Comparison of ENCODE assay signal across 18 cellular contexts in genomic region chr10:104247513-104248146, GRCh38. TPM values are rescaled to one million over a fixed set of nuclear protein-coding genes. Genes with fewer than 3 reads are reported as not detected.
DNase-seq lines count a peak whose midpoint lies in the region; ATAC-seq and TF ChIP-seq lines count a peak whose summit lies in the region.
"Had no signal": no experiment of that assay in that cellular context is flagged by ENCODE, and none has a peak within 500 bp of the region (broad histone marks: within the 10 kb centered on the region; RNA-seq: fewer than 3 reads in every experiment).

No MANE protein-coding gene starts in this region.

- DNase-seq in MCF 10A (ENCODE audit: unreplicated experiment) (no peak), breast epithelium (ENCODE audit: low spot score in 2 of 2) (no peak), left lung (no peak), immature natural killer cell (no peak), A673 (ENCODE audit: low spot score) (no peak)
- DNase-seq in activated CD4-positive, alpha-beta memory T cell treated with anti-CD3 and anti-CD28 coated beads, Interleukin-2, amount 10 ng/mL, durations not matched to agents 7 days and 5 days: no peak
- DNase-seq: activated effector memory CD4-positive, alpha-beta T cell treated with Interleukin-2 at 50 U/mL for 16 hours; cerebellar nuclear complex; effector CD4-positive, alpha-beta T cell; glutamatergic neuron; NCI-H1092 treated with DMSO at 0.1 percent for 48 hours; NCI-H2081 treated with DMSO at 0.1 percent for 48 hours; NCI-H510A; retina had no signal

- H3K27me3 Mint-ChIP-seq in MCF 10A (ENCODE audit: insufficient read depth, unreplicated experiment) (no peaks in the 10 kb centered on the region), immature natural killer cell (ENCODE audit: low read depth in 3 of 3) (peaks cover 1 to 12% (median 10%) of the 10 kb centered on the region in 3 donors)
- H3K27me3 Mint-ChIP-seq in activated CD4-positive, alpha-beta memory T cell treated with anti-CD3 and anti-CD28 coated beads, Interleukin-2, amount 10 ng/mL, durations not matched to agents 7 days and 5 days: peaks cover 27% of the 10 kb centered on the region

- intact Hi-C loops in MCF 10A (cut with micrococcal nuclease) (no loop called here), breast epithelium (cut with DNase I; ENCODE audit: low total_unique reads) (no loop called here), left lung (cut with DNase I) (no loop called here), A673 (cut with micrococcal nuclease; ENCODE audit: unreplicated experiment) (no loop called here)

- H3K36me3 Mint-ChIP-seq in MCF 10A (ENCODE audit: insufficient read depth, unreplicated experiment) (no peaks in the 10 kb centered on the region), immature natural killer cell (no peaks in the 10 kb centered on the region)
- H3K36me3 Mint-ChIP-seq in activated CD4-positive, alpha-beta memory T cell treated with anti-CD3 and anti-CD28 coated beads, Interleukin-2, amount 10 ng/mL, durations not matched to agents 7 days and 5 days (ENCODE audit: low read depth): peaks cover 9% of the 10 kb centered on the region

- no peaks in the 10 kb centered on the region for H3K36me3 ChIP-seq in breast epithelium
- H3K36me3 ChIP-seq in left lung: no peaks in the 10 kb centered on the region
- H3K36me3 ChIP-seq in A673 (ENCODE audit: insufficient read depth, low read length, poor library complexity, severe bottlenecking): no peaks in the 10 kb centered on the region
- H3K36me3 ChIP-seq: ascending aorta had no signal

- no peaks in the 10 kb centered on the region for H3K9me3 ChIP-seq in breast epithelium
- no peaks in the 10 kb centered on the region for H3K9me3 ChIP-seq in left lung
- H3K9me3 ChIP-seq in A673 (ENCODE audit: low read depth, low read length, poor library complexity, severe bottlenecking): no peaks in the 10 kb centered on the region
- H3K9me3 ChIP-seq: ascending aorta had no signal

- CTCF ChIA-PET in MCF 10A (lab: Yijun Ruan, JAX): interaction anchor here (0.5 to 1.9 kb wide), 3 partner anchors 27 to 44 kb away, joined by 3 to 4 read pairs (median 3); no protein-coding TSS in a partner anchor
- CTCF ChIA-PET in activated CD4-positive, alpha-beta memory T cell treated with anti-CD3 and anti-CD28 coated beads, Interleukin-2, amount 10 ng/mL, durations not matched to agents 7 days and 5 days (lab: Charles Lee): interaction anchor here (1.8 to 2.0 kb wide), 2 partner anchors 27 to 44 kb away, joined by 6 to 13 read pairs; no protein-coding TSS in a partner anchor
- CTCF ChIA-PET in A673 (lab: Charles Lee): no interaction called here

- H3K9me3 Mint-ChIP-seq in MCF 10A (ENCODE audit: unreplicated experiment): no peaks in the 10 kb centered on the region
- peaks cover 7% of the 10 kb centered on the region for H3K9me3 Mint-ChIP-seq in activated CD4-positive, alpha-beta memory T cell treated with anti-CD3 and anti-CD28 coated beads, Interleukin-2, amount 10 ng/mL, durations not matched to agents 7 days and 5 days
- no peaks in the 10 kb centered on the region for H3K9me3 Mint-ChIP-seq in immature natural killer cell

- POLR2A ChIA-PET in MCF 10A (lab: Yijun Ruan, JAX) (interaction anchor here (0.6 to 1.1 kb wide), 5 partner anchors 8 to 15 kb away, joined by 3 to 5 read pairs (median 3); partner anchors contain the start of gene CFAP43), A673 (lab: Charles Lee; ENCODE audit: low non-redundant PET) (no interaction called here)
- POLR2A ChIA-PET in activated CD4-positive, alpha-beta memory T cell treated with anti-CD3 and anti-CD28 coated beads, Interleukin-2, amount 10 ng/mL, durations not matched to agents 7 days and 5 days (lab: Charles Lee): interaction anchor here (0.8 to 2.7 kb wide), 8 partner anchors 8 to 27 kb away, joined by 3 to 11 read pairs (median 5); partner anchors contain the start of genes CFAP43 and GSTO2

- no peaks in the 10 kb centered on the region for H3K27me3 ChIP-seq in breast epithelium
- no peaks in the 10 kb centered on the region for H3K27me3 ChIP-seq in left lung
- H3K27me3 ChIP-seq in A673 (replicated peaks; ENCODE audit: insufficient read depth, low read depth, low read length, poor library complexity): peaks cover 5% of the 10 kb centered on the region
- H3K27me3 ChIP-seq: ascending aorta had no signal

- H3K4me1 Mint-ChIP-seq in MCF 10A (ENCODE audit: insufficient read depth, unreplicated experiment): no peaks in the 10 kb centered on the region
- H3K4me1 Mint-ChIP-seq in activated CD4-positive, alpha-beta memory T cell treated with anti-CD3 and anti-CD28 coated beads, Interleukin-2, amount 10 ng/mL, durations not matched to agents 7 days and 5 days: peaks cover 26% of the 10 kb centered on the region
- no peaks in the 10 kb centered on the region for H3K4me1 Mint-ChIP-seq in immature natural killer cell

- H3K4me3 Mint-ChIP-seq in MCF 10A (ENCODE audit: unreplicated experiment) (no peak overlapping the region), immature natural killer cell (no peak overlapping the region)
- peak overlapping the region; percentile 25 for H3K4me3 Mint-ChIP-seq in activated CD4-positive, alpha-beta memory T cell treated with anti-CD3 and anti-CD28 coated beads, Interleukin-2, amount 10 ng/mL, durations not matched to agents 7 days and 5 days

- no peaks in the 10 kb centered on the region for H3K4me1 ChIP-seq in breast epithelium
- H3K4me1 ChIP-seq in left lung: peaks cover 0 to 13% of the 10 kb centered on the region in 2 donors
- no peaks in the 10 kb centered on the region for H3K4me1 ChIP-seq in A673 (ENCODE audit: insufficient read depth, low read length, poor library complexity, severe bottlenecking)
- H3K4me1 ChIP-seq: ascending aorta had no signal

- BruUV-seq in MCF 10A (replicated peaks; lab: Mats Ljungman, UMichigan) (TSS peak; percentile 92), A673 (replicated peaks; lab: Mats Ljungman, UMichigan) (no TSS peak)

- no peak for TF ChIP-seq POLR2A in breast epithelium (IDR thresholded peaks at IDR 0.05)

- TF ChIP-seq CTCF in MCF 10A (IDR thresholded peaks at IDR 0.05; ENCODE audit: unreplicated experiment) (no peak), breast epithelium (IDR thresholded peaks at IDR 0.05) (no peak), left lung (IDR thresholded peaks at IDR 0.05) (no peak), A673 (conservative IDR thresholded peaks at IDR 0.05; ENCODE audit: low read depth, low read length) (no peak)

- H3K27ac Mint-ChIP-seq in MCF 10A (ENCODE audit: low read depth, unreplicated experiment) (no peak overlapping the region), immature natural killer cell (no peak overlapping the region)
- peak overlapping the region; percentile 82 for H3K27ac Mint-ChIP-seq in activated CD4-positive, alpha-beta memory T cell treated with anti-CD3 and anti-CD28 coated beads, Interleukin-2, amount 10 ng/mL, durations not matched to agents 7 days and 5 days

- H3K27ac ChIP-seq in breast epithelium (no peak overlapping the region), left lung (peak overlapping the region; percentile 46 to 86), A673 (ENCODE audit: low read depth, low read length, poor library complexity, severe bottlenecking) (no peak overlapping the region)
- H3K27ac ChIP-seq: ascending aorta, KMS-11 had no signal

- H3K4me3 ChIP-seq in breast epithelium: no peak overlapping the region
- peak overlapping the region in 1 of 2 donors; percentile 13 for H3K4me3 ChIP-seq in left lung
- no peak overlapping the region for H3K4me3 ChIP-seq in A673 (ENCODE audit: low read depth, low read length, poor library complexity, severe bottlenecking)
- H3K4me3 ChIP-seq: ascending aorta had no signal

- ATAC-seq in left lung (peak; percentile 39), GM21360 (IDR thresholded peaks at IDR 0.05; ENCODE audit: unreplicated experiment) (no peak)
- ATAC-seq: left lobe of liver had no signal

RNA-seq across cellular contexts. Expression of gene GSTO1, which starts 7.1 kb away (rescaled TPM):
- 54.6 and 61.8 TPM in 2 replicates for total RNA-seq in MCF 10A (2022)
- total RNA-seq in breast epithelium: 100 to 1,000 TPM in 1 of 3 donors, 10 to 100 TPM in 2; 81.6 to 123 (median 82.4) TPM
- total RNA-seq in activated CD4-positive, alpha-beta memory T cell treated with anti-CD3 and anti-CD28 coated beads, Interleukin-2, amount 10 ng/mL, durations not matched to agents 7 days and 5 days: 100 to 1,000 TPM; 139 to 142 TPM
- 100 to 1,000 TPM; 106 to 157 TPM for total RNA-seq in left lung
- polyA plus RNA-seq in immature natural killer cell: 100 to 1,000 TPM; 162 to 223 (median 166) TPM
- 123 and 126 TPM in 2 replicates for total RNA-seq in A673 (2021)

RNA-seq across cellular contexts. Expression of gene CFAP43, which starts 15.5 kb away (rescaled TPM):
- total RNA-seq in MCF 10A (2022): 0.25 and 0.42 TPM in 2 replicates
- total RNA-seq in breast epithelium: 1 to 10 TPM in 2 of 3 donors, under 1 TPM in 1; 0.32 to 8.5 (median 3.9) TPM
- total RNA-seq in activated CD4-positive, alpha-beta memory T cell treated with anti-CD3 and anti-CD28 coated beads, Interleukin-2, amount 10 ng/mL, durations not matched to agents 7 days and 5 days: under 1 TPM; 0.18 to 0.25 TPM
- 1 to 10 TPM in 1 of 2 donors, under 1 TPM in 1; 0.70 to 7.4 TPM for total RNA-seq in left lung
- under 1 TPM in 1 of 3 donors, not detected in 2; 0.19 TPM for polyA plus RNA-seq in immature natural killer cell
- total RNA-seq in A673 (2021): 0.13 and 0.35 TPM in 2 replicates

RNA-seq across cellular contexts. Expression of gene GSTO2, which starts 21.4 kb away (rescaled TPM):
- total RNA-seq in MCF 10A (2022): 33.8 and 40.9 TPM in 2 replicates
- total RNA-seq in breast epithelium: 10 to 100 TPM in 2 of 3 donors, under 1 TPM in 1; 0.48 to 22.5 (median 14.1) TPM
- total RNA-seq in activated CD4-positive, alpha-beta memory T cell treated with anti-CD3 and anti-CD28 coated beads, Interleukin-2, amount 10 ng/mL, durations not matched to agents 7 days and 5 days: 1 to 10 TPM in 1 of 2 experiments, under 1 TPM in 1; 0.88 to 1.8 TPM
- 10 to 100 TPM in 1 of 2 donors, 1 to 10 TPM in 1; 9.5 to 13.4 TPM for total RNA-seq in left lung
- polyA plus RNA-seq in immature natural killer cell: 1 to 10 TPM in 1 of 3 donors, under 1 TPM in 2; 0.16 to 1.6 (median 0.85) TPM
- 0.26 and 1.4 TPM in 2 replicates for total RNA-seq in A673 (2021)
- total RNA-seq: ascending aorta had no signal

Comparison
In these comparisons a context has a peak if more than half of its experiments do, and no peak if none do; other contexts are left out.
1. H3K27ac ChIP-seq: peak in left lung (2 of 2); none in breast epithelium (0 of 2) and A673 (single experiment).